Comparison of ENCODE assay signal across 25 cellular contexts in genomic region chr17:66307257-66307656, GRCh38. TPM values are rescaled to one million over a fixed set of nuclear protein-coding genes. Genes with fewer than 3 reads are reported as not detected.
DNase-seq lines count a peak whose midpoint lies in the region; ATAC-seq, FAIRE-seq and TF ChIP-seq lines count a peak whose summit lies in the region.
"Had no signal": no experiment of that assay in that cellular context is flagged by ENCODE, and none has a peak within 500 bp of the region (broad histone marks: within the 10 kb centered on the region; RNA-seq: fewer than 3 reads in every experiment).

No MANE protein-coding gene starts in this region.

- H3K27ac Mint-ChIP-seq in T-helper 17 cell: peak overlapping the region; percentile 91

- no peak for FAIRE-seq in A549 (lab: Jason Lieb, UNC)
- FAIRE-seq in GM12878 (lab: Jason Lieb, UNC): no peak
- FAIRE-seq: colon, GM12892, TTC549 had no signal

- no peak overlapping the region for H3K4me3 Mint-ChIP-seq in T-helper 17 cell

- in situ Hi-C loops in GM12878 (cut with MboI): no loop called here

- H3F3A ChIP-seq in SK-N-SH (replicated peaks; ENCODE audit: insufficient read depth): peaks cover 43% of the 10 kb centered on the region

- ATAC-seq in SK-N-SH treated with all-trans-retinoic acid at 6 μM for 48 hours (no peak), A549 (no peak), T-helper 17 cell (no peak), GM12878 (no peak), HG03108 (IDR thresholded peaks at IDR 0.05; ENCODE audit: unreplicated experiment) (no peak), GM18517 (IDR thresholded peaks at IDR 0.05; ENCODE audit: unreplicated experiment) (no peak)
- ATAC-seq: lower lobe of right lung had no signal

- H3K36me3 ChIP-seq in SK-N-SH (replicated peaks in 1 of 2; ENCODE audit: control insufficient read depth in 1 of 2, insufficient read depth in 2 of 2, low read length in 1 of 2) (peaks cover 53 to 71% of the 10 kb centered on the region in 2 experiments), GM12878 (ENCODE audit: control insufficient read depth in 2 of 2, insufficient read depth in 2 of 2, low read length in 1 of 2) (no peaks in the 10 kb centered on the region), ascending aorta (no peaks in the 10 kb centered on the region)
- H3K36me3 ChIP-seq: lower lobe of right lung had no signal

- POLR2A ChIA-PET in SK-N-SH (lab: Yijun Ruan, JAX) (no interaction called here), A549 (lab: Yijun Ruan, JAX) (no interaction called here), GM12878 (lab: Charles Lee) (no interaction called here)

- no TSS peak for BruUV-seq in GM12878 (replicated peaks; lab: Mats Ljungman, UMichigan)

- CTCF ChIA-PET in SK-N-SH (lab: Yijun Ruan, JAX): interaction anchor here (0.6 to 1.1 kb wide), 4 partner anchors 11 to 319 kb away, joined by 3 to 4 read pairs (median 4); no protein-coding TSS in a partner anchor
- CTCF ChIA-PET in A549 (lab: Yijun Ruan, JAX): interaction anchor here (1.5 kb wide), 1 partner anchor 17 kb away, joined by 3 read pairs; no protein-coding TSS in a partner anchor
- CTCF ChIA-PET in GM12878 (lab: Yijun Ruan, JAX): interaction anchor here (0.7 kb wide), 1 partner anchor 260 kb away, joined by 3 read pairs; no protein-coding TSS in a partner anchor

- no peak for TF ChIP-seq EP300 in SK-N-SH (IDR thresholded peaks at IDR 0.05; ENCODE audit: borderline replicate concordance in 1 of 2, low read depth in 1 of 2, low read length in 1 of 2)
- no peak for TF ChIP-seq EP300 in A549 (IDR thresholded peaks at IDR 0.05)
- TF ChIP-seq EP300 in GM12878 (IDR thresholded peaks at IDR 0.05; ENCODE audit: borderline replicate concordance in 1 of 2, control insufficient read depth in 1 of 2, low read depth in 2 of 2, low read length in 2 of 2): no peak

- 77% methylated on average over 2 of the region's 2 CpGs for WGBS in SK-N-SH (ENCODE audit: low lambda C conversion rate)
- 62% methylated on average over 2 of the region's 2 CpGs for WGBS in A549 (ENCODE audit: missing lambda C conversion rate)
- 2% methylated on average over 2 of the region's 2 CpGs for WGBS in GM12878 (ENCODE audit: insufficient coverage, insufficient replicate concordance, low lambda C conversion rate, missing lambda C conversion rate)

- DNase-seq in SK-N-SH: no peak
- DNase-seq in A549 (ENCODE audit: low read depth in 1 of 2, low spot score in 1 of 2): no peak
- DNase-seq in T-helper 17 cell: no peak
- no peak for DNase-seq in GM12878 (ENCODE audit: low read depth, low spot score)
- DNase-seq in ascending aorta (ENCODE audit: low spot score in 2 of 2): no peak
- DNase-seq: activated CD4-positive, alpha-beta T cell treated with anti-CD3 and anti-CD28 coated beads for 1 hour; activated CD8-positive, alpha-beta memory T cell treated with anti-CD3 and anti-CD28 coated beads, Interleukin-2, amount 50 U/mL, for 48 hours; AML-193; COR-L47; DMS79; KBM-7; lower lobe of right lung; NCI-H1694; NCI-H2171; NCI-H526; spleen; stimulated activated CD4-positive, alpha-beta T cell treated with anti-CD3 and anti-CD28 coated beads, Interleukin-4, amount 100 ng/mL, for 24 hours; trophoblast cell had no signal

- H3K9me3 ChIP-seq in SK-N-SH (no peaks in the 10 kb centered on the region), A549 (no peaks in the 10 kb centered on the region), T-helper 17 cell (ENCODE audit: control insufficient read depth, low read length, poor library complexity, severe bottlenecking) (no peaks in the 10 kb centered on the region), GM12878 (replicated peaks; ENCODE audit: control insufficient read depth, insufficient read depth, low read length) (no peaks in the 10 kb centered on the region), ascending aorta (no peaks in the 10 kb centered on the region)
- H3K9me3 ChIP-seq: lower lobe of right lung, spleen had no signal

- H3K4me3 ChIP-seq in SK-N-SH (ENCODE audit: low read depth in 2 of 2, low read length in 1 of 2) (peak overlapping the region in 1 of 2 experiments; percentile 93; a peak in 2 of 4 replicates), A549 (no peak overlapping the region), GM12878 (no peak overlapping the region), ascending aorta (no peak overlapping the region)
- H3K4me3 ChIP-seq: lower lobe of right lung, spleen had no signal

- RAD21 ChIA-PET in GM12878 (lab: Charles Lee; ENCODE audit: unreplicated experiment): interaction anchor here (1.2 kb wide), 1 partner anchor 260 kb away, joined by 3 read pairs; no protein-coding TSS in a partner anchor

- no peak for TF ChIP-seq RAD21 in SK-N-SH (IDR thresholded peaks at IDR 0.05; ENCODE audit: low read length)
- no peak for TF ChIP-seq RAD21 in A549 (conservative IDR thresholded peaks at IDR 0.05 in 1 of 2, IDR thresholded peaks at IDR 0.05 in 1 of 2)
- no peak for TF ChIP-seq RAD21 in GM12878 (IDR thresholded peaks at IDR 0.05; ENCODE audit: insufficient read depth, low read depth, low read length)

- intact Hi-C loops in GM12878 (cut with micrococcal nuclease; ENCODE audit: unreplicated experiment): no loop called here
- intact Hi-C loops in ascending aorta (cut with DNase I): loop anchor here (10.0 kb wide), 1 partner anchor 1342 kb away; no protein-coding TSS in a partner anchor

- peaks cover 2% of the 10 kb centered on the region for H3K36me3 Mint-ChIP-seq in T-helper 17 cell (ENCODE audit: low read depth)

- H3K4me2 ChIP-seq in SK-N-SH (peak overlapping the region; percentile 88), A549 (peak overlapping the region; percentile 95; the same call in 2 of the 3 replicates), GM12878 (ENCODE audit: control insufficient read depth, insufficient read depth) (no peak overlapping the region)

- H3K9ac ChIP-seq in SK-N-SH (no peak overlapping the region), GM12878 (ENCODE audit: control insufficient read depth, insufficient read depth, low read length) (no peak overlapping the region)

- TF ChIP-seq POLR2A in A549 (IDR thresholded peaks at IDR 0.05; ENCODE audit: low read length) (no peak), GM12878 (IDR thresholded peaks at IDR 0.05; ENCODE audit: low read depth, low read length) (no peak)

- no peaks in the 10 kb centered on the region for H3K27me3 ChIP-seq in SK-N-SH (ENCODE audit: insufficient read depth)
- no peaks in the 10 kb centered on the region; a peak in 1 of 4 replicates for H3K27me3 ChIP-seq in GM12878 (replicated peaks in 1 of 2; ENCODE audit: control insufficient read depth in 2 of 2, insufficient read depth in 2 of 2, low read length in 1 of 2)
- no peaks in the 10 kb centered on the region for H3K27me3 ChIP-seq in ascending aorta

- peaks cover 69% of the 10 kb centered on the region for H4K20me1 ChIP-seq in SK-N-SH (ENCODE audit: insufficient read depth)
- H4K20me1 ChIP-seq in GM12878 (ENCODE audit: control insufficient read depth, insufficient read depth): no peaks in the 10 kb centered on the region

- H3K9me2 ChIP-seq in SK-N-SH: no peaks in the 10 kb centered on the region

- TF ChIP-seq CTCF in SK-N-SH (IDR thresholded peaks at IDR 0.05): no peak
- TF ChIP-seq CTCF in A549 (IDR thresholded peaks at IDR 0.05): no peak
- no peak for TF ChIP-seq CTCF in GM12878 (IDR thresholded peaks at IDR 0.05 in 2 of 3, conservative IDR thresholded peaks at IDR 0.05 in 1 of 3; ENCODE audit: control insufficient read depth in 2 of 3, extremely low read depth in 1 of 3, insufficient read depth in 1 of 3, low read depth in 3 of 3, low read length in 3 of 3)
- TF ChIP-seq CTCF in ascending aorta (IDR thresholded peaks at IDR 0.05): no peak

- H3K27me3 Mint-ChIP-seq in T-helper 17 cell: no peaks in the 10 kb centered on the region

- H3K4me1 Mint-ChIP-seq in T-helper 17 cell: peaks cover 54% of the 10 kb centered on the region

- H2AFZ ChIP-seq in SK-N-SH (ENCODE audit: low read depth) (no peak overlapping the region), GM12878 (ENCODE audit: control insufficient read depth, low read depth, low read length) (no peak overlapping the region)

- H3K27ac ChIP-seq in SK-N-SH (ENCODE audit: low read depth in 2 of 2, low read length in 1 of 2) (peak overlapping the region; percentile 4 to 71; a peak in 3 of 4 replicates), A549 (no peak overlapping the region), GM12878 (ENCODE audit: control insufficient read depth, insufficient read depth) (no peak overlapping the region), ascending aorta (no peak overlapping the region)
- H3K27ac ChIP-seq: 22Rv1, lower lobe of right lung had no signal

- H3K4me1 ChIP-seq in SK-N-SH (ENCODE audit: control insufficient read depth in 1 of 2, insufficient read depth in 2 of 2, low read depth in 1 of 2, low read length in 1 of 2): peaks cover 32 to 37% of the 10 kb centered on the region in 2 experiments
- peaks cover 20% of the 10 kb centered on the region for H3K4me1 ChIP-seq in A549
- H3K4me1 ChIP-seq in GM12878 (ENCODE audit: control insufficient read depth, insufficient read depth, low read length): no peaks in the 10 kb centered on the region
- H3K4me1 ChIP-seq in ascending aorta: no peaks in the 10 kb centered on the region

- SMC1A ChIA-PET in GM12878 (lab: Charles Lee; ENCODE audit: uncharacterized antibody, unreplicated experiment): interaction anchor here (1.3 kb wide), 1 partner anchor 9 kb away, joined by 6 read pairs; no protein-coding TSS in a partner anchor

- H3K79me2 ChIP-seq in SK-N-SH (ENCODE audit: insufficient read depth) (peaks cover 96% of the 10 kb centered on the region), GM12878 (ENCODE audit: control insufficient read depth, insufficient read depth, low read length) (no peaks in the 10 kb centered on the region)

RNA-seq across cellular contexts. Expression of gene PRKCA, which starts 4.8 kb away (rescaled TPM):
- polyA plus RNA-seq in SK-N-SH (2012; rRNA removed) (108 and 123 TPM in 2 replicates), A549 (2011; rRNA removed) (65.0 and 79.7 TPM in 2 replicates), A549 (2017; fragmentation: RNase III; extraction: RNeasy Plus Mini Kit Qiagen cat#74134 plus additional on column Dnase treatment) (28.1 to 28.8 TPM (median 28.1 TPM) in 3 replicates), GM12878 (2011; rRNA removed) (13.6 and 14.6 TPM in 2 replicates), GM12878 (2014; fragmentation: Illumina TruSeq; extraction: Trizol) (1.00 and 1.1 TPM in 2 replicates), GM12878 (2014; fragmentation: Nextera tagmentation; extraction: Ambion mirVana) (under 1 TPM; 0.11 to 0.27 TPM), GM12878 (2014; rRNA removed) (0.64 and 0.89 TPM in 2 replicates), GM12878 (2016; fragmentation: Nextera tagmentation; extraction: Ambion mirVana) (under 1 TPM; 0.29 to 0.79 TPM)
- polyA plus RNA-seq in SK-N-SH (2012; cell fraction: cytosol; rRNA removed): 111 and 128 TPM in 2 replicates
- 126 and 178 TPM in 2 replicates for polyA plus RNA-seq in SK-N-SH (2012; cell fraction: nucleus; rRNA removed)
- polyA plus RNA-seq in A549 (2012; cell fraction: cytosol; rRNA removed): 22.5 and 28.8 TPM in 2 replicates
- polyA plus RNA-seq in A549 (2012; cell fraction: nucleus; rRNA removed): 33.6 and 40.4 TPM in 2 replicates
- 66.8 and 80.3 TPM in 2 replicates for polyA minus RNA-seq in A549 (2011; rRNA and poly(A)+ RNA removed)
- total RNA-seq in T-helper 17 cell (10 to 100 TPM; 84.9 to 93.9 TPM), GM12878 (2014; rRNA removed) (0.49 and 0.56 TPM in 2 replicates), GM12878 (2014; rRNA removed; fragmentation: Illumina TruSeq; extraction: Trizol) (1.3 and 1.5 TPM in 2 replicates), GM12878 (2021) (1.9 and 2.3 TPM in 2 replicates), ascending aorta (3.2 TPM)
- total RNA-seq in GM12878 (2013; cell fraction: nucleolus; rRNA removed): 6.1 and 11.4 TPM in 2 replicates
- 0.22 TPM for polyA plus RNA-seq in GM12878 (2011; ENCODE audit: low read depth)
- 10.5 and 11.9 TPM in 2 replicates for polyA plus RNA-seq in GM12878 (2011; cell fraction: cytosol; rRNA removed)
- 10.3 and 13.3 TPM in 2 replicates for polyA plus RNA-seq in GM12878 (2011; cell fraction: nucleus; rRNA removed)
- polyA plus RNA-seq in GM12878 (2012): 0.31 and 0.35 TPM in 2 replicates
- 23.4 and 24.2 TPM in 2 replicates for polyA minus RNA-seq in GM12878 (2011; rRNA and poly(A)+ RNA removed)
- 7.8 and 8.3 TPM in 2 replicates for polyA minus RNA-seq in GM12878 (2011; cell fraction: cytosol; rRNA and poly(A)+ RNA removed)
- 16.0 and 33.5 TPM in 2 replicates for polyA minus RNA-seq in GM12878 (2011; cell fraction: nucleus; rRNA and poly(A)+ RNA removed)

Comparison
In these comparisons a context has a peak if more than half of its experiments do, and no peak if none do; other contexts are left out.
1. H3K27ac ChIP-seq: peak in SK-N-SH (2 of 2); none in A549 (0 of 2), GM12878 (single experiment) and ascending aorta (0 of 2).
2. RNA of gene PRKCA, which starts 4.8 kb away (total RNA-seq): 84.9 to 93.9 TPM in T-helper 17 cell; 3.2 TPM in ascending aorta (single experiment) and 0.49 to 11.4 TPM in GM12878; every median in the first group is over 4 times any median in the second.